ENCODE assay signal across 27 cellular contexts in genomic region chr11:67040147-67040546, GRCh38. TPM values are rescaled to one million over a fixed set of nuclear protein-coding genes. Genes with fewer than 3 reads are reported as not detected.
DNase-seq lines count a peak whose midpoint lies in the region; ATAC-seq, FAIRE-seq and TF ChIP-seq lines count a peak whose summit lies in the region.
"Had no signal": no experiment of that assay in that cellular context is flagged by ENCODE, and none has a peak within 500 bp of the region (broad histone marks: within the 10 kb centered on the region; RNA-seq: fewer than 3 reads in every experiment).

No MANE protein-coding gene starts in this region.

- no peak for FAIRE-seq in K562 (lab: Jason Lieb, UNC)
- FAIRE-seq: A549, GM12878 had no signal

- no peaks in the 10 kb centered on the region for H3K4me1 ChIP-seq in HEK293 (ENCODE audit: control insufficient read depth, insufficient read depth, low read length)
- peaks cover 0 to 17% of the 10 kb centered on the region in 2 experiments; a peak in 2 of 5 replicates for H3K4me1 ChIP-seq in K562 (replicated peaks in 1 of 2; ENCODE audit: control insufficient read depth in 2 of 2, insufficient read depth in 2 of 2, low read length in 2 of 2)
- H3K4me1 ChIP-seq: HAP-1, SJCRH30 had no signal

- DNase-seq in K562 (ENCODE audit: extremely low read depth in 1 of 4, low spot score in 3 of 4): no peak
- DNase-seq in iPS-NIHi11 (ENCODE audit: low spot score): peak; percentile 45
- no peak for DNase-seq in retinal pigment epithelial cell (ENCODE audit: low read depth)
- no peak for DNase-seq in activated CD4-positive, CD25-positive, alpha-beta regulatory T cell treated with anti-CD3 and anti-CD28 coated beads, Interleukin-2, amount 50 U/mL, for 72 hours
- no peak for DNase-seq in NCI-H1436 (lab: John Stamatoyannopoulos, UW)
- no peak for DNase-seq in NCI-H774 (lab: John Stamatoyannopoulos, UW)
- DNase-seq: AML-193; CD4-positive, alpha-beta memory T cell; COR-L47; GDM1; IMR-90; NCI-H1092; NCI-H1417 treated with DMSO at 0.1 percent for 48 hours; NCI-H187 treated with DMSO at 0.1 percent for 48 hours; NCI-H2107; NCI-H524; NCI-H748 treated with DMSO at 0.1 percent for 48 hours; SJCRH30 had no signal

- intact Hi-C loops in K562 (cut with micrococcal nuclease): no loop called here

- H4K20me1 ChIP-seq in K562 (replicated peaks; ENCODE audit: control insufficient read depth, insufficient read depth, low read length): no peaks in the 10 kb centered on the region

- in situ Hi-C loops in K562 (cut with MboI): no loop called here

- POLR2A ChIA-PET in HEK293 (lab: Yijun Ruan, JAX): no interaction called here
- POLR2A ChIA-PET in K562 (lab: Yijun Ruan, JAX): no interaction called here

- TF ChIP-seq RAD21 in K562 (CRISPR knock-in tag; conservative IDR thresholded peaks at IDR 0.05 in 1 of 2, IDR thresholded peaks at IDR 0.05 in 1 of 2): no peak

- H3K4me3 ChIP-seq in HEK293 (ENCODE audit: low read depth, low read length) (no peak overlapping the region), K562 (no peak overlapping the region), retinal pigment epithelial cell (ENCODE audit: low read length) (no peak overlapping the region)
- H3K4me3 ChIP-seq: A549; BLaER1 treated with 17β-estradiol and CSF1 and Interleukin-3, amounts not matched to agents 10 nM and 100 nM; GM12878; HAP-1; PC-9; SJCRH30 had no signal

- H2AFZ ChIP-seq in K562 (ENCODE audit: low read depth, low read length): 0 out of 2 replicates have a peak overlapping the region, but pooled peaks have one; percentile 26
- H2AFZ ChIP-seq: PC-9 had no signal

- H3K36me3 ChIP-seq in HEK293 (ENCODE audit: control insufficient read depth in 2 of 2, insufficient read depth in 1 of 2, low read length in 2 of 2) (no peaks in the 10 kb centered on the region), K562 (ENCODE audit: control insufficient read depth, insufficient read depth, low read length) (no peaks in the 10 kb centered on the region)
- H3K36me3 ChIP-seq: BLaER1 treated with 17β-estradiol and CSF1 and Interleukin-3, amounts not matched to agents 10 nM and 100 nM; HAP-1; SJCRH30 had no signal

- H3K27me3 ChIP-seq in K562 (ENCODE audit: control insufficient read depth in 2 of 2, insufficient read depth in 2 of 2, low read length in 2 of 2): peaks cover 15 to 49% of the 10 kb centered on the region in 2 experiments; a peak in 4 of 5 replicates
- H3K27me3 ChIP-seq: SJCRH30 had no signal

- TF ChIP-seq CTCF in HEK293 (tag by site-specific recombination; IDR thresholded peaks at IDR 0.05) (no peak), K562 (IDR thresholded peaks at IDR 0.05 in 2 of 3, conservative IDR thresholded peaks at IDR 0.05 in 1 of 3; ENCODE audit: insufficient read depth in 2 of 3, low read depth in 1 of 3, low read length in 3 of 3) (no peak), retinal pigment epithelial cell (conservative IDR thresholded peaks at IDR 0.05; ENCODE audit: low read depth, low read length) (peak; percentile 2)

- no TSS peak for BruUV-seq in K562 (replicated peaks; lab: Mats Ljungman, UMichigan)

- H3K9ac ChIP-seq in K562 (ENCODE audit: insufficient read depth in 1 of 2, low read depth in 2 of 2, low read length in 2 of 2): no peak overlapping the region; a peak in 1 of 4 replicates
- H3K9ac ChIP-seq: BLaER1 treated with 17β-estradiol and CSF1 and Interleukin-3, amounts not matched to agents 10 nM and 100 nM; KMS-11 had no signal

- H3K79me2 ChIP-seq in K562 (ENCODE audit: control insufficient read depth, insufficient read depth, low read length): no peaks in the 10 kb centered on the region

- CTCF ChIA-PET in HEK293 (lab: Yijun Ruan, JAX) (interaction anchor here (0.6 to 1.7 kb wide), 2 partner anchors 14 to 110 kb away, joined by 3 to 4 read pairs; no protein-coding TSS in a partner anchor), K562 (lab: Yijun Ruan, JAX; ENCODE audit: low intra/inter-chr PET ratio) (no interaction called here)

- H3K27ac ChIP-seq in HEK293 (ENCODE audit: extremely low read depth, low read depth, low read length): no peak overlapping the region
- no peak overlapping the region for H3K27ac ChIP-seq in K562 (ENCODE audit: extremely low read depth, low read depth, low read length)
- H3K27ac ChIP-seq: A549; BLaER1 treated with 17β-estradiol and CSF1 and Interleukin-3, amounts not matched to agents 10 nM and 100 nM; KMS-11; PC-9; SJCRH30 had no signal

- 11% methylated on average over 12 of the region's 12 CpGs for WGBS in K562 (ENCODE audit: insufficient coverage, low coverage, missing lambda C conversion rate)

- H3K9me1 ChIP-seq in K562 (ENCODE audit: control insufficient read depth, insufficient read depth, low read length): no peaks in the 10 kb centered on the region

- H3K9me3 ChIP-seq in HEK293 (ENCODE audit: control insufficient read depth, insufficient read depth, low read depth, low read length) (no peaks in the 10 kb centered on the region), K562 (replicated peaks; ENCODE audit: control insufficient read depth, insufficient read depth, low read depth, low read length) (no peaks in the 10 kb centered on the region)
- H3K9me3 ChIP-seq: A549; BLaER1 treated with 17β-estradiol and CSF1 and Interleukin-3, amounts not matched to agents 10 nM and 100 nM; HAP-1; SJCRH30 had no signal

- H3K4me2 ChIP-seq in K562 (ENCODE audit: insufficient read depth, low read length): no peak overlapping the region
- H3K4me2 ChIP-seq: A549; BLaER1 treated with 17β-estradiol and CSF1 and Interleukin-3, amounts not matched to agents 10 nM and 100 nM; KMS-11; PC-9 had no signal

- peak; percentile 54; the same call in 2 of the 3 replicates for ATAC-seq in K562
- ATAC-seq: GM12878, Right ventricle myocardium inferior, SK-N-SH treated with all-trans-retinoic acid at 6 μM for 48 hours had no signal

- no peak for TF ChIP-seq POLR2A in K562 (conservative IDR thresholded peaks at IDR 0.05)

- no peak for TF ChIP-seq EP300 in K562 (IDR thresholded peaks at IDR 0.05; ENCODE audit: low read length)

TF ChIP-seq in HEK293, 187 proteins besides CTCF, POLR2A, EP300 and RAD21 (continues in another document):
- TF ChIP-seq ZFP69B (tag by site-specific recombination; IDR thresholded peaks at IDR 0.05) (0 out of 2 replicates have a peak, but pooled peaks have one; percentile 46), ZNF202 (tag by site-specific recombination; IDR thresholded peaks at IDR 0.05; ENCODE audit: borderline replicate concordance) (no peak), ZBTB8A (tag by site-specific recombination; IDR thresholded peaks at IDR 0.05) (no peak)

TF ChIP-seq in K562, 482 proteins besides CTCF, POLR2A, EP300 and RAD21 (continues in another document):
- TF ChIP-seq IFI16 (CRISPR knock-in tag; IDR thresholded peaks at IDR 0.05) (no peak), GTF2B (IDR thresholded peaks at IDR 0.05; ENCODE audit: extremely low read depth, insufficient read length) (no peak)

RNA-seq across cellular contexts. Expression of gene RHOD, which starts 16.5 kb away (rescaled TPM):
- total RNA-seq in K562 (2011; cell fraction: chromatin; rRNA removed; ENCODE audit: low replicate concordance): not detected in 2 replicates
- total RNA-seq in K562 (2011; cell fraction: nucleolus; rRNA removed): not detected in 2 replicates
- not detected in 2 replicates for total RNA-seq in K562 (2011; cell fraction: nucleoplasm; rRNA removed)
- total RNA-seq in K562 (2014; rRNA removed): not detected in 2 replicates
- total RNA-seq in K562 (2014; rRNA removed; fragmentation: Illumina TruSeq; extraction: Trizol): not detected in 2 replicates
- not detected in 2 replicates for total RNA-seq in K562 (2015; rRNA removed; fragmentation: Illumina TruSeq; extraction: Trizol)
- total RNA-seq in K562 (2021): not detected in 2 replicates
- not detected in 2 replicates for polyA plus RNA-seq in K562 (2011; rRNA removed)
- not detected in 2 replicates for polyA plus RNA-seq in K562 (2011; cell fraction: cytosol; rRNA removed)
- not detected in 2 replicates for polyA plus RNA-seq in K562 (2011; cell fraction: nucleus; rRNA removed)
- not detected in 2 replicates for polyA plus RNA-seq in K562 (2012)
- polyA plus RNA-seq in K562 (2014; fragmentation: Illumina TruSeq; extraction: Trizol): not detected in 2 replicates
- not detected for polyA plus RNA-seq in K562 (2014; fragmentation: Nextera tagmentation; extraction: Ambion mirVana)
- polyA plus RNA-seq in K562 (2014; rRNA removed): not detected in 2 replicates
- polyA minus RNA-seq in K562 (2011; rRNA and poly(A)+ RNA removed): not detected in 2 replicates
- polyA minus RNA-seq in K562 (2011; cell fraction: cytosol; rRNA and poly(A)+ RNA removed): 1.3 and 1.7 TPM in 2 replicates
- polyA minus RNA-seq in K562 (2011; cell fraction: nucleus; rRNA and poly(A)+ RNA removed): 0.27 and 0.33 TPM in 2 replicates
- total RNA-seq: SJCRH30 had no signal

RNA-seq across cellular contexts. Expression of gene SYT12, which starts 17.2 kb away (rescaled TPM):
- total RNA-seq in K562 (2011; cell fraction: chromatin; rRNA removed; ENCODE audit: low replicate concordance): 0.14 and 0.32 TPM in 2 replicates
- 0.13 and 0.17 TPM in 2 replicates for total RNA-seq in K562 (2011; cell fraction: nucleolus; rRNA removed)
- total RNA-seq in K562 (2011; cell fraction: nucleoplasm; rRNA removed): 0.15 TPM in 1 of 2 replicates, not detected in the other
- not detected in 2 replicates for total RNA-seq in K562 (2014; rRNA removed)
- 0.11 TPM in 1 of 2 replicates, not detected in the other for total RNA-seq in K562 (2014; rRNA removed; fragmentation: Illumina TruSeq; extraction: Trizol)
- total RNA-seq in K562 (2015; rRNA removed; fragmentation: Illumina TruSeq; extraction: Trizol): 0.11 TPM in 1 of 2 replicates, not detected in the other
- not detected in 2 replicates for total RNA-seq in K562 (2021)
- polyA plus RNA-seq in K562 (2011; rRNA removed): 0.01 and 0.03 TPM in 2 replicates
- polyA plus RNA-seq in K562 (2011; cell fraction: cytosol; rRNA removed): 0.01 and 0.04 TPM in 2 replicates
- 0.04 and 0.13 TPM in 2 replicates for polyA plus RNA-seq in K562 (2011; cell fraction: nucleus; rRNA removed)
- 0.08 and 0.21 TPM in 2 replicates for polyA plus RNA-seq in K562 (2012)
- 0.03 TPM in 1 of 2 replicates, not detected in the other for polyA plus RNA-seq in K562 (2014; fragmentation: Illumina TruSeq; extraction: Trizol)
- polyA plus RNA-seq in K562 (2014; fragmentation: Nextera tagmentation; extraction: Ambion mirVana): not detected
- polyA plus RNA-seq in K562 (2014; rRNA removed): 0.03 and 0.07 TPM in 2 replicates
- 0.04 TPM in 1 of 2 replicates, not detected in the other for polyA minus RNA-seq in K562 (2011; rRNA and poly(A)+ RNA removed)
- not detected in 2 replicates for polyA minus RNA-seq in K562 (2011; cell fraction: cytosol; rRNA and poly(A)+ RNA removed)
- polyA minus RNA-seq in K562 (2011; cell fraction: nucleus; rRNA and poly(A)+ RNA removed): 0.13 and 0.22 TPM in 2 replicates
- total RNA-seq: CD4-positive, alpha-beta memory T cell had no signal
- polyA plus RNA-seq: CD4-positive, alpha-beta memory T cell had no signal

Comparison
In these comparisons a context has a peak if more than half of its experiments do, and no peak if none do; other contexts are left out.
1. Of the 44 proteins assayed by ChIP-seq in both K562 and HEK293: peak only in K562: none; only in HEK293: ZBTB17; in both: none; in neither: 43.